In genomic region chrX:32024072-32024471, GRCh38 we compare ENCODE assay signal across 9 cellular contexts.
"Had no signal": no experiment of that assay in that cellular context is flagged by ENCODE, and none has a peak within 500 bp of the region (broad histone marks: within the 10 kb centered on the region; RNA-seq: fewer than 3 reads in every experiment).

No MANE protein-coding gene starts in this region.

- H3K9ac ChIP-seq: GM23248 had no signal

- H3K36me3 ChIP-seq: HAP-1 had no signal

- H3K9me3 ChIP-seq: HAP-1 had no signal

- ATAC-seq: GM23338, HCT116 had no signal

- DNase-seq: GM23248, GOT3, H7, H9, HCEC 1CT, HFFc6 had no signal

- H3K9me3 Mint-ChIP-seq: GM23338 had no signal

- H3K27ac ChIP-seq: GM23248 had no signal

- H3K4me2 ChIP-seq: GM23338 had no signal

- H3K4me3 ChIP-seq: GM23248, GM23338, HAP-1 had no signal

- H2AFZ ChIP-seq: GM23248, GM23338 had no signal

- H3K4me1 Mint-ChIP-seq: GM23338, H9 had no signal

- H3K4me1 ChIP-seq: HAP-1 had no signal

- H3K4me3 Mint-ChIP-seq: GM23338, H9, HFFc6 had no signal

- H3K27ac Mint-ChIP-seq: GM23338, H9, HFFc6 had no signal
